ENCODE assay signal across 8 cellular contexts in the genomic region with DNA sequence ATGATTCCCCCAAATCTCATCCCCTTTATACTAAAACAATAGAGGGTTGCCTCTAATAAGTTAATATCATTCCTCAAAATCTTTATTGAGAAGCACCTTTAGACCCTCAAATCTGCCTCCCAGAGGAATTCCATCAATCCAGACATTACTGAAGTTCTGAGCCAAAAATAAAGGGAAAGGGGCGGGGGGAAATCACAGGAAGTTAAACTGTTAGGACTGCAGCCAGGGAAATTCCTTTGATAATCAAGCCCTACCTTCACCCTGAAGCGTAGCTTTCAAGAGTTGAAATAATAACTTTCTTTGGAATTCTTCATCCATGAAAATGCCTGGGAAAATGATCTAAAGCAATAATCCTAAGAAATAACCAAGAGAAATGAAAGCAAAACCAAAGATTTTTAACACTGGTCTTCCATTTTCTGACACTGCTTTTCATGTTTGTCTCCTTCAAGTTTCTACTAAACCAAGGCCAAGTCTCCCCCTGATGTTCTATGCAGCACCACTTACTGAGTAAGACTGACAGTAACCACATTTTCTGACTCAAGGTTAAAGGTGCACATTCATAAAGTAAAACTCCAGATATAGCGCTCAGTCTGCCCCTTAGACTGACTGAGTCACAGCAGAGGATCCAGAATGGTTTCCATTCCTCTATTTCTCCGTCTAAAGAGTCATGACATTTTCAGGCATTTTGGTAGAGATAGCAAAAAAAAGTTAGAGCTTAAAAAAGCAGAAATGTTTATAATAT.
DNase-seq lines count a peak whose midpoint lies in the region; ATAC-seq, FAIRE-seq and TF ChIP-seq lines count a peak whose summit lies in the region.

No MANE protein-coding gene starts in this region.

- peak overlapping the region; percentile 71 to 73 for H3K27ac ChIP-seq in liver (ENCODE audit: low read depth in 1 of 2, low read length in 2 of 2)
- no peak overlapping the region for H3K27ac ChIP-seq in HepG2 (ENCODE audit: extremely low read length, insufficient read depth, low read length)
- peak overlapping the region; percentile 58 to 84 for H3K27ac ChIP-seq in uterus

- H3K4me2 ChIP-seq in HepG2 (ENCODE audit: low read depth, low read length), result no peak overlapping the region

- no peaks in the 10 kb centered on the region for H4K20me1 ChIP-seq in HepG2 (ENCODE audit: insufficient read depth, low read length)

- WGBS in liver, result 68% methylated on average over 4 of the region's 4 CpGs
- 28% methylated on average over 4 of the region's 4 CpGs for WGBS in HepG2 (ENCODE audit: low lambda C conversion rate)

- DNase-seq in HepG2 (ENCODE audit: low spot score) (no peak), adipocyte (ENCODE audit: low read depth) (peak; percentile 62), kidney tubule cell (ENCODE audit: low spot score) (peak; percentile 89), uterus (no peak), NCI-H187 treated with DMSO at 0.1 percent for 48 hours (lab: John Stamatoyannopoulos, UW) (no peak), NCI-H510A (lab: John Stamatoyannopoulos, UW) (no peak)

- H3K36me3 ChIP-seq in liver (ENCODE audit: control insufficient read depth in 4 of 4, insufficient read depth in 3 of 4, low read depth in 1 of 4, low read length in 3 of 4) (no peaks in the 10 kb centered on the region), HepG2 (replicated peaks in 1 of 2; ENCODE audit: control insufficient read depth in 1 of 2, insufficient read depth in 2 of 2, low read length in 2 of 2) (no peaks in the 10 kb centered on the region), adipocyte (ENCODE audit: control insufficient read depth, insufficient read depth, low read length, severe bottlenecking) (no peaks in the 10 kb centered on the region), uterus (no peaks in the 10 kb centered on the region)

- TF ChIP-seq CTCF in liver (IDR thresholded peaks at IDR 0.05; ENCODE audit: low read depth, low read length, missing input control) (no peak), HepG2 (CRISPR knock-in tag; IDR thresholded peaks at IDR 0.05) (no peak), uterus (IDR thresholded peaks at IDR 0.05) (no peak)

- H3K4me3 ChIP-seq in liver (ENCODE audit: low read depth in 1 of 3, low read length in 3 of 3) (no peak overlapping the region), HepG2 (replicated peaks in 1 of 3; ENCODE audit: insufficient read depth in 1 of 3, low read depth in 2 of 3, low read length in 3 of 3) (no peak overlapping the region), adipocyte (ENCODE audit: low read length) (peak overlapping the region; percentile 72), uterus (peak overlapping the region in 1 of 2 donors; percentile 7)

- no peaks in the 10 kb centered on the region for H3K4me1 ChIP-seq in liver (ENCODE audit: control insufficient read depth in 4 of 4, insufficient read depth in 4 of 4, low read length in 3 of 4)
- H3K4me1 ChIP-seq in HepG2 (ENCODE audit: insufficient read depth, low read length), result no peaks in the 10 kb centered on the region
- H3K4me1 ChIP-seq in adipocyte (ENCODE audit: control insufficient read depth, insufficient read depth, low read length), result peaks cover 34% of the 10 kb centered on the region
- no peaks in the 10 kb centered on the region for H3K4me1 ChIP-seq in uterus

- no peak overlapping the region for H2AFZ ChIP-seq in HepG2 (ENCODE audit: low read length)

- no peak for TF ChIP-seq RAD21 in liver (IDR thresholded peaks at IDR 0.05)
- no peak for TF ChIP-seq RAD21 in HepG2 (CRISPR knock-in tag; IDR thresholded peaks at IDR 0.05)

- FAIRE-seq in HepG2 (lab: Jason Lieb, UNC), result no peak

- POLR2A ChIA-PET in HepG2 (lab: Yijun Ruan, JAX), result no interaction called here

- no TSS peak for BruUV-seq in HepG2 (replicated peaks; lab: Mats Ljungman, UMichigan)

- no peak for TF ChIP-seq POLR2A in HepG2 (IDR thresholded peaks at IDR 0.05; ENCODE audit: insufficient read depth in 1 of 2, low read depth in 2 of 2, low read length in 2 of 2)
- no peak for TF ChIP-seq POLR2A in uterus (IDR thresholded peaks at IDR 0.05)

- no peaks in the 10 kb centered on the region for H3K79me2 ChIP-seq in HepG2 (ENCODE audit: insufficient read depth, low read length)

- H3K9me3 ChIP-seq in liver (ENCODE audit: control insufficient read depth in 4 of 4, low read length in 3 of 4) (no peaks in the 10 kb centered on the region), HepG2 (ENCODE audit: low read length) (no peaks in the 10 kb centered on the region), adipocyte (ENCODE audit: control insufficient read depth, low read length) (no peaks in the 10 kb centered on the region), uterus (no peaks in the 10 kb centered on the region)

- TF ChIP-seq EP300 in HepG2 (IDR thresholded peaks at IDR 0.05; ENCODE audit: low read depth in 2 of 2, low read length in 2 of 2) (no peak), HepG2 (CRISPR knock-in tag; IDR thresholded peaks at IDR 0.05; ENCODE audit: borderline replicate concordance) (no peak)

- in situ Hi-C loops in HepG2 (cut with HindIII; ENCODE audit: extremely low pct_ligation_motif_present, low pct_unique_long_range_greater_than_20kb), result no loop called here

- CTCF ChIA-PET in HepG2 (lab: Yijun Ruan, JAX; ENCODE audit: low intra/inter-chr PET ratio, low total read pairs), result no interaction called here

- no peaks in the 10 kb centered on the region for H3K27me3 ChIP-seq in liver (ENCODE audit: control insufficient read depth in 4 of 4, insufficient read depth in 4 of 4, low read length in 3 of 4)
- no peaks in the 10 kb centered on the region for H3K27me3 ChIP-seq in HepG2 (ENCODE audit: control insufficient read depth in 1 of 2, insufficient read depth in 2 of 2, low read length in 2 of 2)
- H3K27me3 ChIP-seq in adipocyte (replicated peaks; ENCODE audit: control insufficient read depth, insufficient read depth, low read length), result no peaks in the 10 kb centered on the region
- H3K27me3 ChIP-seq in uterus, result no peaks in the 10 kb centered on the region

- ATAC-seq in HepG2 (no peak), HG03139 (IDR thresholded peaks at IDR 0.05; ENCODE audit: unreplicated experiment) (peak; percentile 66)

- H3K9ac ChIP-seq in liver (ENCODE audit: low read depth in 1 of 2, low read length in 2 of 2), result peak overlapping the region in 1 of 2 donors; percentile 82
- no peak overlapping the region for H3K9ac ChIP-seq in HepG2 (ENCODE audit: insufficient read depth, low read depth, low read length)
- H3K9ac ChIP-seq in adipocyte (ENCODE audit: low read length), result peak overlapping the region; percentile 80

- intact Hi-C loops in HepG2 (cut with micrococcal nuclease; ENCODE audit: unreplicated experiment) (loop anchor here (5.0 kb wide), 1 partner anchor 1262 kb away; no protein-coding TSS in a partner anchor), uterus (cut with DNase I; ENCODE audit: low total_unique reads) (no loop called here)

TF ChIP-seq in liver, 16 proteins besides CTCF, POLR2A, EP300 and RAD21:
- TF ChIP-seq HNF4A (conservative IDR thresholded peaks at IDR 0.05) (no peak), NR2F2 (IDR thresholded peaks at IDR 0.05) (peak; percentile 54)
TF ChIP-seq in liver: peak in this region for 1.

TF ChIP-seq in HepG2, 621 proteins besides CTCF, POLR2A, EP300 and RAD21 (continues in another document):
- no peak for TF ChIP-seq ZNF441 (CRISPR knock-in tag; IDR thresholded peaks at IDR 0.05; ENCODE audit: borderline replicate concordance)
- TF ChIP-seq, protein P1, sequence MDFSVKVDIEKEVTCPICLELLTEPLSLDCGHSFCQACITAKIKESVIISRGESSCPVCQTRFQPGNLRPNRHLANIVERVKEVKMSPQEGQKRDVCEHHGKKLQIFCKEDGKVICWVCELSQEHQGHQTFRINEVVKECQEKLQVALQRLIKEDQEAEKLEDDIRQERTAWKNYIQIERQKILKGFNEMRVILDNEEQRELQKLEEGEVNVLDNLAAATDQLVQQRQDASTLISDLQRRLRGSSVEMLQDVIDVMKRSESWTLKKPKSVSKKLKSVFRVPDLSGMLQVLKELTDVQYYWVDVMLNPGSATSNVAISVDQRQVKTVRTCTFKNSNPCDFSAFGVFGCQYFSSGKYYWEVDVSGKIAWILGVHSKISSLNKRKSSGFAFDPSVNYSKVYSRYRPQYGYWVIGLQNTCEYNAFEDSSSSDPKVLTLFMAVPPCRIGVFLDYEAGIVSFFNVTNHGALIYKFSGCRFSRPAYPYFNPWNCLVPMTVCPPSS (IDR thresholded peaks at IDR 0.05), result no peak
- no peak for TF ChIP-seq ARHGAP35 (CRISPR knock-in tag; IDR thresholded peaks at IDR 0.05; ENCODE audit: borderline replicate concordance)
- no peak for TF ChIP-seq ZNF607 (CRISPR knock-in tag; IDR thresholded peaks at IDR 0.05; ENCODE audit: borderline replicate concordance)
- TF ChIP-seq ZNF44 (CRISPR knock-in tag; IDR thresholded peaks at IDR 0.05), result no peak
- no peak for TF ChIP-seq TAF1 (CRISPR knock-in tag; IDR thresholded peaks at IDR 0.05)
- TF ChIP-seq, protein P2, sequence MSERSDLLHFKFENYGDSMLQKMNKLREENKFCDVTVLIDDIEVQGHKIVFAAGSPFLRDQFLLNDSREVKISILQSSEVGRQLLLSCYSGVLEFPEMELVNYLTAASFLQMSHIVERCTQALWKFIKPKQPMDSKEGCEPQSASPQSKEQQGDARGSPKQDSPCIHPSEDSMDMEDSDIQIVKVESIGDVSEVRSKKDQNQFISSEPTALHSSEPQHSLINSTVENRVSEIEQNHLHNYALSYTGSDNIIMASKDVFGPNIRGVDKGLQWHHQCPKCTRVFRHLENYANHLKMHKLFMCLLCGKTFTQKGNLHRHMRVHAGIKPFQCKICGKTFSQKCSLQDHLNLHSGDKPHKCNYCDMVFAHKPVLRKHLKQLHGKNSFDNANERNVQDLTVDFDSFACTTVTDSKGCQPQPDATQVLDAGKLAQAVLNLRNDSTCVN (CRISPR knock-in tag; IDR thresholded peaks at IDR 0.05; ENCODE audit: borderline replicate concordance), result no peak
- TF ChIP-seq AKAP8 (CRISPR knock-in tag; IDR thresholded peaks at IDR 0.05), result no peak
- no peak for TF ChIP-seq CREB1 (IDR thresholded peaks at IDR 0.05)
- TF ChIP-seq CREB1 (CRISPR knock-in tag; IDR thresholded peaks at IDR 0.05), result no peak
- TF ChIP-seq CENPT (CRISPR knock-in tag; IDR thresholded peaks at IDR 0.05; ENCODE audit: low read depth), result no peak
- no peak for TF ChIP-seq NR1H2 (CRISPR knock-in tag; IDR thresholded peaks at IDR 0.05; ENCODE audit: borderline replicate concordance, low read depth)
- no peak for TF ChIP-seq SMYD3 (CRISPR knock-in tag; IDR thresholded peaks at IDR 0.05)
- TF ChIP-seq ZNF234 (CRISPR knock-in tag; conservative IDR thresholded peaks at IDR 0.05), result no peak
- TF ChIP-seq AHR (CRISPR knock-in tag; IDR thresholded peaks at IDR 0.05), result no peak

Comparison
In these comparisons a context has a peak if more than half of its experiments do, and no peak if none do; other contexts are left out.
1. DNase-seq: peak in adipocyte (single experiment) and kidney tubule cell (single experiment); none in HepG2 (single experiment), uterus (0 of 2), NCI-H187 treated with DMSO at 0.1 percent for 48 hours (single experiment) and NCI-H510A (single experiment).